8 cellular contexts compared by ENCODE assay signal in genomic region chr20:645318-646106, GRCh38. TPM values are rescaled to one million over a fixed set of nuclear protein-coding genes. Genes with fewer than 3 reads are reported as not detected.
DNase-seq lines count a peak whose midpoint lies in the region; ATAC-seq and TF ChIP-seq lines count a peak whose summit lies in the region.

No MANE protein-coding gene starts in this region.

- CTCF ChIA-PET in activated CD4-positive, alpha-beta T cell treated with anti-CD3 and anti-CD28 coated beads, Interleukin-2, amount 10 ng/mL, durations not matched to agents 7 days and 5 days (lab: Charles Lee), result interaction anchor here (0.6 to 2.3 kb wide), 20 partner anchors 8 to 341 kb away, joined by 3 to 10 read pairs (median 4); partner anchors contain the start of gene CSNK2A1

- H3K4me3 Mint-ChIP-seq in activated CD4-positive, alpha-beta T cell treated with anti-CD3 and anti-CD28 coated beads, Interleukin-2, amount 10 ng/mL, durations not matched to agents 7 days and 5 days, result no peak overlapping the region

- peak; percentile 64 for ATAC-seq in HG03095 (IDR thresholded peaks at IDR 0.05; ENCODE audit: unreplicated experiment)

- H3K27ac Mint-ChIP-seq in activated CD4-positive, alpha-beta T cell treated with anti-CD3 and anti-CD28 coated beads, Interleukin-2, amount 10 ng/mL, durations not matched to agents 7 days and 5 days, result peak overlapping the region; percentile 36

- POLR2A ChIA-PET in activated CD4-positive, alpha-beta T cell treated with anti-CD3 and anti-CD28 coated beads, Interleukin-2, amount 10 ng/mL, durations not matched to agents 7 days and 5 days (lab: Charles Lee), result interaction anchor here (0.6 kb wide), 1 partner anchor 45 kb away, joined by 3 read pairs; no protein-coding TSS in a partner anchor

- H3K4me1 Mint-ChIP-seq in activated CD4-positive, alpha-beta T cell treated with anti-CD3 and anti-CD28 coated beads, Interleukin-2, amount 10 ng/mL, durations not matched to agents 7 days and 5 days, result peaks cover 18% of the 10 kb centered on the region

- peak; percentile 98 for TF ChIP-seq CTCF in GM12874 (IDR thresholded peaks at IDR 0.05; ENCODE audit: insufficient read depth, low read depth, low read length)

- peaks cover 23% of the 10 kb centered on the region for H3K36me3 Mint-ChIP-seq in activated CD4-positive, alpha-beta T cell treated with anti-CD3 and anti-CD28 coated beads, Interleukin-2, amount 10 ng/mL, durations not matched to agents 7 days and 5 days (ENCODE audit: low read depth)

- peak; percentile 39 for DNase-seq in NCI-H524 treated with DMSO at 0.1 percent for 48 hours (lab: John Stamatoyannopoulos, UW)
- DNase-seq in activated CD4-positive, alpha-beta T cell treated with anti-CD3 and anti-CD28 coated beads, Interleukin-2, amount 10 ng/mL, durations not matched to agents 7 days and 5 days, result peak; percentile 70
- DNase-seq in ecto neural progenitor cell (ENCODE audit: low spot score), result peak; percentile 89
- DNase-seq in medulla oblongata (ENCODE audit: extremely low spot score), result peak; percentile 50
- DNase-seq in stimulated activated CD8-positive, alpha-beta memory T cell treated with anti-CD3 and anti-CD28 coated beads, Interleukin-2, amount 100 ng/mL, for 1 hour (ENCODE audit: low read depth in 2 of 2), result peak; percentile 31 to 39
- no peak for DNase-seq in NCI-H2107 (lab: John Stamatoyannopoulos, UW)

- no peaks in the 10 kb centered on the region for H3K9me3 Mint-ChIP-seq in activated CD4-positive, alpha-beta T cell treated with anti-CD3 and anti-CD28 coated beads, Interleukin-2, amount 10 ng/mL, durations not matched to agents 7 days and 5 days

- peaks cover 21% of the 10 kb centered on the region for H3K27me3 Mint-ChIP-seq in activated CD4-positive, alpha-beta T cell treated with anti-CD3 and anti-CD28 coated beads, Interleukin-2, amount 10 ng/mL, durations not matched to agents 7 days and 5 days

RNA-seq across cellular contexts. Expression of gene SRXN1, which starts 7.5 kb away (rescaled TPM):
- 10 to 100 TPM; 11.5 to 12.9 TPM for total RNA-seq in activated CD4-positive, alpha-beta T cell treated with anti-CD3 and anti-CD28 coated beads, Interleukin-2, amount 10 ng/mL, durations not matched to agents 7 days and 5 days

RNA-seq across cellular contexts. Expression of gene SCRT2, which starts 30.1 kb away (rescaled TPM):
- total RNA-seq in activated CD4-positive, alpha-beta T cell treated with anti-CD3 and anti-CD28 coated beads, Interleukin-2, amount 10 ng/mL, durations not matched to agents 7 days and 5 days, result not detected

RNA-seq across cellular contexts. Expression of gene TCF15, which starts 35.4 kb away (rescaled TPM):
- total RNA-seq in activated CD4-positive, alpha-beta T cell treated with anti-CD3 and anti-CD28 coated beads, Interleukin-2, amount 10 ng/mL, durations not matched to agents 7 days and 5 days, result not detected
